ENCODE assay signal across 8 cellular contexts in the genomic region with DNA sequence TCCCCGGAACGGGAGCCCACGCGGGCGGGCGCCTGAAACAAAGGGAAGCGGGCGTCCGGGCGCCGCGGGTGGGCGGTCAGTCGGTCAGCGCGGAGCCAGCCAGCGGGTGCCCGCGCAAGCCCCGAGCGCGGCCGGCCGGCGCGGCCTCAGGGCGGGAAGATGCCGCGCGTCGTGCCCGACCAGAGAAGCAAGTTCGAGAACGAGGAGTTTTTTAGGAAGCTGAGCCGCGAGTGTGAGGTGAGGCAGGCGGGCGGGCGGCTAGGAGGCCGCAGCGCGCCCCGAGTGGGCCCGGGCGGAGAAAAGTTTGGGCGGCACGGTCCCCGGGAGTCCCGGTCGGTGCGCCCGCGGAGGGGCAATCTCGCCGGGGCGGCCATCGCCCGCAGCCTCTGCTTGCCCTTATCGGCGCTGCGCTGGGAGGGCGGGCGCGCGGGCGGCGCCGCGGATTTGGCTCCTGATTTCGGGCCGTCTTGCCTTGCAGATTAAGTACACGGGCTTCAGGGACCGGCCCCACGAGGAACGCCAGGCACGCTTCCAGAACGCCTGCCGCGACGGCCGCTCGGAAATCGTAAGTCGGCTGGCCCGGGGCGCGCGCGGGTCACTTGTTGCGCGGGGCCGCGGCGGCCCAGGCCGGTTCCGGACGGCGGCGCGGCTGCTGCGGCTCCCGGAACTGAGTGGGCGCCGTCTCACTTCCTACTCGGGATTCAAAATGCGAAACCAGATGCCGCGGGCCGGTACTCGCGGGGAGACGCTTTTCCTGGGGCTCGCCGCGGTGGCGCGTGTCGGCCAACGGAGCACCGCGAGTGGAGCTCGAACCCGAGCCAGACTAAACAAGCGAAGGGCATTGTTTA. TPM values are rescaled to one million over a fixed set of nuclear protein-coding genes. Genes with fewer than 3 reads are reported as not detected.
A peak's percentile ranks its signal among the peaks of the same experiment; 100 is the strongest.
DNase-seq lines count a peak whose midpoint lies in the region; ATAC-seq, FAIRE-seq and TF ChIP-seq lines count a peak whose summit lies in the region.

No MANE protein-coding gene starts in this region.

- FAIRE-seq in A549 (lab: Jason Lieb, UNC) = no peak

- ATAC-seq in A549 (peak; percentile 59 to 61), GM18861 (IDR thresholded peaks at IDR 0.05; ENCODE audit: unreplicated experiment) (peak; percentile 27), HG03095 (IDR thresholded peaks at IDR 0.05; ENCODE audit: unreplicated experiment) (peak; percentile 42)

- DNase-seq in A549 (ENCODE audit: low read depth in 1 of 2, low spot score in 1 of 2) (peak; percentile 36 to 45), SJCRH30 (peak; percentile 47 to 55), cardiac muscle cell (ENCODE audit: low read depth in 1 of 2, low spot score in 1 of 2) (peak; percentile 51 to 68), type B pancreatic cell (ENCODE audit: extremely low spot score, unreplicated experiment) (peak; percentile 75)

- no peaks in the 10 kb centered on the region for H3K27me3 Mint-ChIP-seq in activated naive CD8-positive, alpha-beta T cell
- no peaks in the 10 kb centered on the region for H3K27me3 Mint-ChIP-seq in type B pancreatic cell

- H3K36me3 ChIP-seq in SJCRH30 (peaks cover 24% of the 10 kb centered on the region), cardiac muscle cell (no peaks in the 10 kb centered on the region), parathyroid adenoma (ENCODE audit: control insufficient read depth, insufficient read depth, low read length) (no peaks in the 10 kb centered on the region)

- peak overlapping the region; percentile 86 for H3K27ac Mint-ChIP-seq in activated naive CD8-positive, alpha-beta T cell
- H3K27ac Mint-ChIP-seq in type B pancreatic cell = peak overlapping the region; percentile 76

- H3K4me3 ChIP-seq in A549 (peak overlapping the region; percentile 95), SJCRH30 (peak overlapping the region; percentile 98), cardiac muscle cell (peak overlapping the region; percentile 93), parathyroid adenoma (ENCODE audit: low read depth, low read length) (peak overlapping the region; percentile 83)

- H3K9ac ChIP-seq in parathyroid adenoma = peak overlapping the region; percentile 17

- TF ChIP-seq EP300 in A549 (IDR thresholded peaks at IDR 0.05) = no peak

- H3K27ac ChIP-seq in A549 (peak overlapping the region; percentile 72 to 93), SJCRH30 (peak overlapping the region; percentile 76), cardiac muscle cell (peak overlapping the region; percentile 83), parathyroid adenoma (peak overlapping the region; percentile 85)

- POLR2A ChIA-PET in A549 (lab: Yijun Ruan, JAX) = interaction anchor here (0.7 to 1.2 kb wide), 2 partner anchors 54 to 144 kb away, joined by 3 to 4 read pairs; no protein-coding TSS in a partner anchor

- peak overlapping the region; percentile 99 for H3K4me2 ChIP-seq in A549
- peak overlapping the region; percentile 92 for H3K4me2 ChIP-seq in parathyroid adenoma (ENCODE audit: low read length)

- peak; percentile 18; the same call in 1 of the 2 replicates for TF ChIP-seq POLR2A in A549 (IDR thresholded peaks at IDR 0.05; ENCODE audit: low read length)

- TF ChIP-seq RAD21 in A549 (conservative IDR thresholded peaks at IDR 0.05 in 1 of 2, IDR thresholded peaks at IDR 0.05 in 1 of 2) = no peak

- peaks cover 52% of the 10 kb centered on the region for H3K4me1 Mint-ChIP-seq in activated naive CD8-positive, alpha-beta T cell (ENCODE audit: low read depth)
- peaks cover 37% of the 10 kb centered on the region for H3K4me1 Mint-ChIP-seq in type B pancreatic cell (ENCODE audit: unreplicated experiment)

- TF ChIP-seq CTCF in A549 (IDR thresholded peaks at IDR 0.05) (no peak), cardiac muscle cell (IDR thresholded peaks at IDR 0.05; ENCODE audit: low read depth, low read length) (no peak), parathyroid adenoma (IDR thresholded peaks at IDR 0.05) (no peak), type B pancreatic cell (conservative IDR thresholded peaks at IDR 0.05) (no peak)

- peaks cover 12% of the 10 kb centered on the region for H3K79me2 ChIP-seq in parathyroid adenoma

- H3K4me1 ChIP-seq in A549 (peaks cover 12% of the 10 kb centered on the region), SJCRH30 (0 out of 2 replicates have a peak, but pooled peaks cover 11% of the 10 kb centered on the region), cardiac muscle cell (ENCODE audit: low read depth) (peaks cover 15% of the 10 kb centered on the region), parathyroid adenoma (peaks cover 2% of the 10 kb centered on the region)

- H3K4me3 Mint-ChIP-seq in activated naive CD8-positive, alpha-beta T cell = peak overlapping the region; percentile 92
- peak overlapping the region; percentile 94 for H3K4me3 Mint-ChIP-seq in type B pancreatic cell

- 2% methylated on average over 37 of the region's 124 CpGs for WGBS in A549 (ENCODE audit: missing lambda C conversion rate)

- no peaks in the 10 kb centered on the region for H3K9me3 ChIP-seq in A549
- H3K9me3 ChIP-seq in SJCRH30 (replicated peaks) = no peaks in the 10 kb centered on the region
- no peaks in the 10 kb centered on the region for H3K9me3 ChIP-seq in cardiac muscle cell (ENCODE audit: low read depth)
- H3K9me3 ChIP-seq in parathyroid adenoma (ENCODE audit: control insufficient read depth, low read length) = no peaks in the 10 kb centered on the region

- H2AFZ ChIP-seq in parathyroid adenoma = peak overlapping the region; percentile 93

- CTCF ChIA-PET in A549 (lab: Yijun Ruan, JAX) = interaction anchor here (0.8 to 1.9 kb wide), 6 partner anchors 12 to 126 kb away, joined by 3 to 11 read pairs (median 4); no protein-coding TSS in a partner anchor

- H3K27me3 ChIP-seq in SJCRH30 = no peaks in the 10 kb centered on the region
- no peaks in the 10 kb centered on the region for H3K27me3 ChIP-seq in cardiac muscle cell
- H3K27me3 ChIP-seq in parathyroid adenoma (ENCODE audit: control insufficient read depth, insufficient read depth, low read length) = no peaks in the 10 kb centered on the region

- no peaks in the 10 kb centered on the region for H3K9me3 Mint-ChIP-seq in activated naive CD8-positive, alpha-beta T cell (ENCODE audit: low read depth)
- H3K9me3 Mint-ChIP-seq in type B pancreatic cell = no peaks in the 10 kb centered on the region

- H3K36me3 Mint-ChIP-seq in activated naive CD8-positive, alpha-beta T cell = peaks cover 7% of the 10 kb centered on the region
- H3K36me3 Mint-ChIP-seq in type B pancreatic cell = peaks cover 13% of the 10 kb centered on the region

TF ChIP-seq in A549, 52 proteins besides CTCF, POLR2A, EP300 and RAD21 (continues in another document):
- TF ChIP-seq CBX2 (IDR thresholded peaks at IDR 0.05; ENCODE audit: borderline replicate concordance, low read depth) (no peak), PHF8 (IDR thresholded peaks at IDR 0.05; ENCODE audit: borderline replicate concordance, low read depth) (peak; percentile 74), JUN (IDR thresholded peaks at IDR 0.05) (0 out of 5 replicates have a peak, but pooled peaks have one; percentile 4 to 47), MAFK (IDR thresholded peaks at IDR 0.05; ENCODE audit: partially characterized antibody) (no peak)
- TF ChIP-seq, protein P1, sequence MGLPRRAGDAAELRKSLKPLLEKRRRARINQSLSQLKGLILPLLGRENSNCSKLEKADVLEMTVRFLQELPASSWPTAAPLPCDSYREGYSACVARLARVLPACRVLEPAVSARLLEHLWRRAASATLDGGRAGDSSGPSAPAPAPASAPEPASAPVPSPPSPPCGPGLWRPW (IDR thresholded peaks at IDR 0.05) = no peak
- TF ChIP-seq, protein P2, sequence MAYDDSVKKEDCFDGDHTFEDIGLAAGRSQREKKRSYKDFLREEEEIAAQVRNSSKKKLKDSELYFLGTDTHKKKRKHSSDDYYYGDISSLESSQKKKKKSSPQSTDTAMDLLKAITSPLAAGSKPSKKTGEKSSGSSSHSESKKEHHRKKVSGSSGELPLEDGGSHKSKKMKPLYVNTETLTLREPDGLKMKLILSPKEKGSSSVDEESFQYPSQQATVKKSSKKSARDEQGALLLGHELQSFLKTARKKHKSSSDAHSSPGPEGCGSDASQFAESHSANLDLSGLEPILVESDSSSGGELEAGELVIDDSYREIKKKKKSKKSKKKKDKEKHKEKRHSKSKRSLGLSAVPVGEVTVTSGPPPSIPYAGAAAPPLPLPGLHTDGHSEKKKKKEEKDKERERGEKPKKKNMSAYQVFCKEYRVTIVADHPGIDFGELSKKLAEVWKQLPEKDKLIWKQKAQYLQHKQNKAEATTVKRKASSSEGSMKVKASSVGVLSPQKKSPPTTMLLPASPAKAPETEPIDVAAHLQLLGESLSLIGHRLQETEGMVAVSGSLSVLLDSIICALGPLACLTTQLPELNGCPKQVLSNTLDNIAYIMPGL (CRISPR knock-in tag; IDR thresholded peaks at IDR 0.05; ENCODE audit: borderline replicate concordance) = peak; percentile 27; the same call in 1 of the 2 replicates
- TF ChIP-seq, protein P3, sequence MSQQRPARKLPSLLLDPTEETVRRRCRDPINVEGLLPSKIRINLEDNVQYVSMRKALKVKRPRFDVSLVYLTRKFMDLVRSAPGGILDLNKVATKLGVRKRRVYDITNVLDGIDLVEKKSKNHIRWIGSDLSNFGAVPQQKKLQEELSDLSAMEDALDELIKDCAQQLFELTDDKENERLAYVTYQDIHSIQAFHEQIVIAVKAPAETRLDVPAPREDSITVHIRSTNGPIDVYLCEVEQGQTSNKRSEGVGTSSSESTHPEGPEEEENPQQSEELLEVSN (IDR thresholded peaks at IDR 0.05; ENCODE audit: borderline replicate concordance, low read depth) = peak; percentile 66

RNA-seq across cellular contexts. Expression of a gene that starts 0.5 kb away (rescaled TPM):
- polyA plus RNA-seq in A549 (2011; rRNA removed) = 35.9 and 61.3 TPM in 2 replicates
- polyA plus RNA-seq in A549 (2012; cell fraction: cytosol; rRNA removed) = 19.1 and 22.6 TPM in 2 replicates
- 9.7 and 17.8 TPM in 2 replicates for polyA plus RNA-seq in A549 (2012; cell fraction: nucleus; rRNA removed)
- polyA plus RNA-seq in A549 (2017; fragmentation: RNase III; extraction: RNeasy Plus Mini Kit Qiagen cat#74134 plus additional on column Dnase treatment) = 26.0 to 29.3 TPM (median 27.7 TPM) in 3 replicates
- polyA minus RNA-seq in A549 (2011; rRNA and poly(A)+ RNA removed) = 24.8 and 32.0 TPM in 2 replicates
- 136 and 151 TPM in 2 replicates for total RNA-seq in SJCRH30 (2014; rRNA removed; shearing (Covaris generic))
- total RNA-seq in cardiac muscle cell = 94.8 and 197 TPM in 2 replicates
- polyA plus RNA-seq in cardiac muscle cell = 66.3 and 78.5 TPM in 2 replicates
- 48.8 and 77.1 TPM in 2 replicates for total RNA-seq in type B pancreatic cell (ENCODE audit: low replicate concordance)

RNA-seq across cellular contexts. Expression of a gene that starts 41.1 kb away (rescaled TPM):
- polyA plus RNA-seq in A549 (2011; rRNA removed) (3.5 and 4.4 TPM in 2 replicates), A549 (2017; fragmentation: RNase III; extraction: RNeasy Plus Mini Kit Qiagen cat#74134 plus additional on column Dnase treatment) (2.5 to 3.5 TPM (median 2.8 TPM) in 3 replicates), cardiac muscle cell (14.7 and 19.9 TPM in 2 replicates)
- polyA plus RNA-seq in A549 (2012; cell fraction: cytosol; rRNA removed) = 2.0 and 2.9 TPM in 2 replicates
- polyA plus RNA-seq in A549 (2012; cell fraction: nucleus; rRNA removed) = 14.4 and 20.2 TPM in 2 replicates
- 3.6 TPM in 2 replicates for polyA minus RNA-seq in A549 (2011; rRNA and poly(A)+ RNA removed)
- total RNA-seq in SJCRH30 (2014; rRNA removed; shearing (Covaris generic)) = not detected in 2 replicates
- total RNA-seq in cardiac muscle cell (12.4 and 15.7 TPM in 2 replicates), type B pancreatic cell (ENCODE audit: low replicate concordance) (11.5 and 13.9 TPM in 2 replicates)

Comparison
In these comparisons a context has a peak if more than half of its experiments do, and no peak if none do; other contexts are left out.
1. Peak in every context shown above with its lines: DNase-seq, ATAC-seq, H3K4me3 ChIP-seq and H3K27ac ChIP-seq.
2. RNA of a gene that starts 41.1 kb away (total RNA-seq): 12.4 to 15.7 TPM in cardiac muscle cell and 11.5 to 13.9 TPM in type B pancreatic cell; not detected in SJCRH30; every median in the first group is over 10 times any median in the second.